Comparison of ENCODE assay signal across 14 cellular contexts in the genomic region with DNA sequence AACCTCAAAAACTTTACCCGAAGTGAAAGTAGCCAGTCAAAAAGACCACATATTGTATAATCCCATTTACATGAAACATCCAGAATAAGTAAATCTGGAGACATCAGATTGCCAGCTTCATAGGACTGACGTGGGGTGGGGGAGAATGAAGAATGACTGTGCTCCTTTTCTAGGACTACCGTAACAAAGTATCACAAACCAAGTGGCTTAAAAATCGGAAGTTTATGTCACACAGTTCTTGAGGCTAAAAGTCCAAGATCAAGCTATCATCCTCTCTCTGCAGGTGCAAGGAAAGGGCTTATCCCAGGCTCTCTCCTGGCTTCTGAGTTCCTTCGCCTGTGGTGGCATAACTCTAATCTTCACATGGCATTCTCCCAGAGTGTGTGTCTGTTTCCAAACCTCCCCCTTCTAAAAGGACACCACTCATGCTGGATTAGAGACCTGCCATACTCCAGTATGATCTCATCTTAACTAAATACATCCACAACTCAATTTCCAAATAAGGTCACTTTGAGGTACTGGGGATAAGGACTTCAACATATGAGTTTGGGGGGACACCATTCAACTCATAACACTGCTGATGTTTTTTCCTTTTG. TPM values are rescaled to one million over a fixed set of nuclear protein-coding genes. Genes with fewer than 3 reads are reported as not detected.
DNase-seq lines count a peak whose midpoint lies in the region; ATAC-seq and TF ChIP-seq lines count a peak whose summit lies in the region.
"Had no signal": no experiment of that assay in that cellular context is flagged by ENCODE, and none has a peak within 500 bp of the region (broad histone marks: within the 10 kb centered on the region; RNA-seq: fewer than 3 reads in every experiment).

No MANE protein-coding gene starts in this region.

- H3K14ac ChIP-seq in IMR-90 (replicated peaks; ENCODE audit: low read depth, low read length): peak overlapping the region; percentile 35

- H3K27me3 ChIP-seq in CD8-positive, alpha-beta memory T cell (ENCODE audit: insufficient read depth, low read length, poor library complexity, severe bottlenecking): no peaks in the 10 kb centered on the region
- H3K27me3 ChIP-seq in IMR-90 (ENCODE audit: control insufficient read depth, insufficient read depth, low read length): no peaks in the 10 kb centered on the region
- no peaks in the 10 kb centered on the region for H3K27me3 ChIP-seq in muscle layer of duodenum (ENCODE audit: low read depth, low read length)
- H3K27me3 ChIP-seq in upper lobe of right lung: no peaks in the 10 kb centered on the region
- H3K27me3 ChIP-seq: dorsolateral prefrontal cortex had no signal

- H3K56ac ChIP-seq in IMR-90 (ENCODE audit: extremely low read depth, insufficient read depth, low read length): peak overlapping the region; percentile 63

- WGBS in IMR-90 (ENCODE audit: extremely low coverage in 2 of 2, insufficient read length in 1 of 2), 2 experiments: 100% methylated on average over 1 of the region's 5 CpGs; no CpG with 5 or more reads in 1 of the 2 experiments

- peaks cover 2 to 9% (median 8%) of the 10 kb centered on the region in 3 donors for H3K36me3 Mint-ChIP-seq in CD8-positive, alpha-beta memory T cell

- intact Hi-C loops in IMR-90 (cut with micrococcal nuclease) (no loop called here), upper lobe of right lung (cut with DNase I) (no loop called here)

- TF ChIP-seq POLR2A in IMR-90 (IDR thresholded peaks at IDR 0.05; ENCODE audit: low read depth, low read length): no peak

- 0 out of 2 replicates have a peak overlapping the region, but pooled peaks have one; percentile 4 for H3K9ac ChIP-seq in IMR-90 (ENCODE audit: low read depth, low read length)

- dilution Hi-C loops in IMR-90 (cut with HindIII; ENCODE audit: low sequenced_read_pairs, unreplicated experiment): no loop called here

- peaks cover 27 to 71% of the 10 kb centered on the region in 2 experiments for H3K79me1 ChIP-seq in IMR-90 (ENCODE audit: low read depth in 1 of 2, low read length in 2 of 2)

- peak overlapping the region; percentile 86 for H3K23ac ChIP-seq in IMR-90 (ENCODE audit: low read depth, low read length)

- BruUV-seq in IMR-90 (replicated peaks; lab: Mats Ljungman, UMichigan): no TSS peak

- H2BK15ac ChIP-seq in IMR-90 (ENCODE audit: low read depth, low read length): 0 out of 3 replicates have a peak overlapping the region, but pooled peaks have one; percentile 25

- no peak for DNase-seq in CD8-positive, alpha-beta memory T cell
- DNase-seq in IMR-90 (peak; percentile 40), astrocyte of the spinal cord (ENCODE audit: low read depth, low spot score) (peak; percentile 24), NCI-H2196 treated with DMSO at 0.1 percent for 48 hours (lab: John Stamatoyannopoulos, UW; ENCODE audit: unreplicated experiment) (no peak), upper lobe of right lung (no peak), ACHN (no peak)
- DNase-seq: activated CD8-positive, alpha-beta T cell treated with anti-CD3 and anti-CD28 coated beads, Interleukin-2, amount 10 ng/mL, durations not matched to agents 7 days and 5 days; dorsolateral prefrontal cortex; NCI-H1436 treated with DMSO at 0.1 percent for 48 hours; stimulated activated CD4-positive, alpha-beta T cell treated with anti-CD3 and anti-CD28 coated beads, Interleukin-4, amount 100 ng/mL, for 4 hours had no signal

- H4K20me1 ChIP-seq in IMR-90 (ENCODE audit: insufficient read depth, low read length): peaks cover 24% of the 10 kb centered on the region; the same call in 1 of the 2 replicates

- H3K27me3 Mint-ChIP-seq in CD8-positive, alpha-beta memory T cell: no peaks in the 10 kb centered on the region
- H3K27me3 Mint-ChIP-seq: progenitor cell of endocrine pancreas had no signal

- peak overlapping the region; percentile 74 for H2AK5ac ChIP-seq in IMR-90 (ENCODE audit: low read depth, low read length)

- H3K4me3 ChIP-seq in CD8-positive, alpha-beta memory T cell (ENCODE audit: low read length): no peak overlapping the region
- no peak overlapping the region for H3K4me3 ChIP-seq in IMR-90 (ENCODE audit: insufficient read depth, low read depth, low read length)
- H3K4me3 ChIP-seq in astrocyte of the spinal cord (ENCODE audit: low read depth, low read length): no peak overlapping the region
- H3K4me3 ChIP-seq in muscle layer of duodenum (ENCODE audit: low read depth in 1 of 2, low read length in 2 of 2): peak overlapping the region in 1 of 2 donors; percentile 3
- H3K4me3 ChIP-seq in upper lobe of right lung: no peak overlapping the region
- H3K4me3 ChIP-seq: dorsolateral prefrontal cortex, lung had no signal

- no peaks in the 10 kb centered on the region for H3K9me3 Mint-ChIP-seq in CD8-positive, alpha-beta memory T cell

- peak overlapping the region; percentile 97 for H2BK5ac ChIP-seq in IMR-90 (ENCODE audit: low read depth, low read length, poor library complexity, severe bottlenecking)

- in situ Hi-C loops in IMR-90 (cut with MboI; ENCODE audit: low sequenced_read_pairs): loop anchor here (25.0 kb wide), 1 partner anchor 1637 kb away; no protein-coding TSS in a partner anchor
- in situ Hi-C loops in astrocyte of the spinal cord (cut with HindIII; ENCODE audit: low sequenced_read_pairs): no loop called here
- in situ Hi-C loops in ACHN (cut with HindIII; ENCODE audit: low pct_ligation_motif_present, low pct_unique_long_range_greater_than_20kb, low sequenced_read_pairs): no loop called here

- H4K8ac ChIP-seq in IMR-90 (ENCODE audit: low read depth in 2 of 2, low read length in 2 of 2): peak overlapping the region; percentile 74 to 83

- H2AFZ ChIP-seq in IMR-90 (replicated peaks; ENCODE audit: low read length, poor library complexity): no peak overlapping the region

- H2AK9ac ChIP-seq in IMR-90 (replicated peaks; ENCODE audit: low read depth, low read length, poor library complexity): no peak overlapping the region

- peak overlapping the region; percentile 92 for H3K4ac ChIP-seq in IMR-90 (ENCODE audit: low read depth, low read length)

- no peak for TF ChIP-seq RAD21 in IMR-90 (IDR thresholded peaks at IDR 0.05; ENCODE audit: low read length)

- peak overlapping the region; percentile 91 for H2BK20ac ChIP-seq in IMR-90 (ENCODE audit: low read depth, low read length)

- H3K36me3 ChIP-seq in CD8-positive, alpha-beta memory T cell (ENCODE audit: insufficient read depth, low read length): no peaks in the 10 kb centered on the region
- H3K36me3 ChIP-seq in IMR-90 (ENCODE audit: control insufficient read depth, insufficient read depth, low read length) (peaks cover 3% of the 10 kb centered on the region), muscle layer of duodenum (ENCODE audit: control insufficient read depth in 1 of 2, insufficient read depth in 2 of 2, low read length in 2 of 2) (no peaks in the 10 kb centered on the region), upper lobe of right lung (no peaks in the 10 kb centered on the region)

- H3K9me1 ChIP-seq in IMR-90 (ENCODE audit: insufficient read depth, low read length): peaks cover 38% of the 10 kb centered on the region

- no peaks in the 10 kb centered on the region for H3K9me3 ChIP-seq in CD8-positive, alpha-beta memory T cell (ENCODE audit: low read length)
- H3K9me3 ChIP-seq in IMR-90 (ENCODE audit: control insufficient read depth, insufficient read depth, low read length): no peaks in the 10 kb centered on the region
- H3K9me3 ChIP-seq in muscle layer of duodenum (ENCODE audit: control insufficient read depth in 1 of 2, low read length in 2 of 2): no peaks in the 10 kb centered on the region
- H3K9me3 ChIP-seq in upper lobe of right lung: no peaks in the 10 kb centered on the region

- ATAC-seq in IMR-90 (ENCODE audit: low read depth) (peak; percentile 12; the same call in 1 of the 2 replicates), HG03135 (IDR thresholded peaks at IDR 0.05; ENCODE audit: unreplicated experiment) (no peak), upper lobe of right lung (no peak)
- ATAC-seq: activated CD8-positive, alpha-beta T cell treated with anti-CD3 and anti-CD28 coated beads, Interleukin-2, amount 10 ng/mL, durations not matched to agents 7 days and 5 days had no signal

- peak overlapping the region in 6 of 7 donors; percentile 4 to 65 (median 34) for H3K4me3 Mint-ChIP-seq in CD8-positive, alpha-beta memory T cell
- H3K4me3 Mint-ChIP-seq: activated CD8-positive, alpha-beta T cell treated with anti-CD3 and anti-CD28 coated beads, Interleukin-2, amount 10 ng/mL, durations not matched to agents 7 days and 5 days had no signal

- peak overlapping the region; percentile 99 for H2BK120ac ChIP-seq in IMR-90 (ENCODE audit: low read depth, low read length)

- H3K27ac ChIP-seq in CD8-positive, alpha-beta memory T cell (ENCODE audit: low read depth, low read length): no peak overlapping the region
- peak overlapping the region; percentile 71 for H3K27ac ChIP-seq in IMR-90 (ENCODE audit: insufficient read depth, low read length)
- H3K27ac ChIP-seq in muscle layer of duodenum (ENCODE audit: low read length): peak overlapping the region; percentile 92
- no peak overlapping the region for H3K27ac ChIP-seq in upper lobe of right lung
- H3K27ac ChIP-seq: dorsolateral prefrontal cortex had no signal

- peaks cover 26% of the 10 kb centered on the region for H3K4me1 ChIP-seq in CD8-positive, alpha-beta memory T cell (ENCODE audit: insufficient read depth, low read length)
- peaks cover 45% of the 10 kb centered on the region for H3K4me1 ChIP-seq in IMR-90 (ENCODE audit: control insufficient read depth, insufficient read depth, low read length)
- peaks cover 31 to 52% of the 10 kb centered on the region in 2 donors for H3K4me1 ChIP-seq in muscle layer of duodenum (ENCODE audit: control insufficient read depth in 1 of 2, insufficient read depth in 2 of 2, low read length in 2 of 2)
- peaks cover 31% of the 10 kb centered on the region for H3K4me1 ChIP-seq in upper lobe of right lung

- H3K18ac ChIP-seq in IMR-90 (ENCODE audit: low read depth, low read length): peak overlapping the region; percentile 88

- TF ChIP-seq CTCF in IMR-90 (conservative IDR thresholded peaks at IDR 0.05; ENCODE audit: low read depth, low read length) (no peak), astrocyte of the spinal cord (IDR thresholded peaks at IDR 0.05; ENCODE audit: low read depth, low read length) (no peak), upper lobe of right lung (IDR thresholded peaks at IDR 0.05) (no peak)

- H3K4me1 Mint-ChIP-seq in CD8-positive, alpha-beta memory T cell: peaks cover 68 to 87% (median 81%) of the 10 kb centered on the region in 3 donors

- H4K5ac ChIP-seq in IMR-90 (ENCODE audit: low read depth, low read length): peak overlapping the region; percentile 77

- peak overlapping the region in 7 of 8 donors; percentile 38 to 81 (median 78) for H3K27ac Mint-ChIP-seq in CD8-positive, alpha-beta memory T cell
- H3K27ac Mint-ChIP-seq: progenitor cell of endocrine pancreas had no signal

- POLR2A ChIA-PET in CD8-positive, alpha-beta memory T cell (lab: Charles Lee): no interaction called here
- POLR2A ChIA-PET in IMR-90 (lab: Charles Lee; ENCODE audit: unreplicated experiment): no interaction called here

- H3K4me2 ChIP-seq in IMR-90 (ENCODE audit: low read depth, low read length): peak overlapping the region; percentile 61; the same call in 1 of the 2 replicates

- CTCF ChIA-PET in CD8-positive, alpha-beta memory T cell (lab: Charles Lee): interaction anchor here (1.0 to 1.3 kb wide), 2 partner anchors 43 to 160 kb away, joined by 3 read pairs; no protein-coding TSS in a partner anchor
- CTCF ChIA-PET in IMR-90 (lab: Yijun Ruan, JAX): interaction anchor here (0.9 kb wide), 1 partner anchor 78 kb away, joined by 4 read pairs; no protein-coding TSS in a partner anchor

- peak overlapping the region; percentile 76 for H4K91ac ChIP-seq in IMR-90 (ENCODE audit: insufficient read depth, low read depth, low read length)

RNA-seq across cellular contexts. Expression of a gene that starts 25.5 kb away (rescaled TPM):
- 10 to 100 TPM; 26.5 to 26.8 TPM for total RNA-seq in CD8-positive, alpha-beta memory T cell
- polyA plus RNA-seq in CD8-positive, alpha-beta memory T cell: 4.1 TPM
- total RNA-seq in IMR-90 (2012; rRNA removed) (35.5 and 38.3 TPM in 2 replicates), upper lobe of right lung (10.6 TPM)
- 47.8 and 49.2 TPM in 2 replicates for polyA plus RNA-seq in IMR-90 (2012; rRNA removed)
- polyA plus RNA-seq in IMR-90 (2012; cell fraction: cytosol; rRNA removed): 25.7 and 37.1 TPM in 2 replicates
- polyA plus RNA-seq in IMR-90 (2012; cell fraction: nucleus; rRNA removed; ENCODE audit: low replicate concordance): 70.4 and 79.6 TPM in 2 replicates

Comparison
In these comparisons a context has a peak if more than half of its experiments do, and no peak if none do; other contexts are left out.
1. DNase-seq: peak in IMR-90 (single experiment) and astrocyte of the spinal cord (single experiment); none in CD8-positive, alpha-beta memory T cell (0 of 5), NCI-H2196 treated with DMSO at 0.1 percent for 48 hours (single experiment), upper lobe of right lung (single experiment) and ACHN (single experiment).
2. H3K27ac ChIP-seq: peak in IMR-90 (single experiment) and muscle layer of duodenum (single experiment); none in CD8-positive, alpha-beta memory T cell (single experiment) and upper lobe of right lung (single experiment).